11 cellular contexts compared by ENCODE assay signal in the genomic region with DNA sequence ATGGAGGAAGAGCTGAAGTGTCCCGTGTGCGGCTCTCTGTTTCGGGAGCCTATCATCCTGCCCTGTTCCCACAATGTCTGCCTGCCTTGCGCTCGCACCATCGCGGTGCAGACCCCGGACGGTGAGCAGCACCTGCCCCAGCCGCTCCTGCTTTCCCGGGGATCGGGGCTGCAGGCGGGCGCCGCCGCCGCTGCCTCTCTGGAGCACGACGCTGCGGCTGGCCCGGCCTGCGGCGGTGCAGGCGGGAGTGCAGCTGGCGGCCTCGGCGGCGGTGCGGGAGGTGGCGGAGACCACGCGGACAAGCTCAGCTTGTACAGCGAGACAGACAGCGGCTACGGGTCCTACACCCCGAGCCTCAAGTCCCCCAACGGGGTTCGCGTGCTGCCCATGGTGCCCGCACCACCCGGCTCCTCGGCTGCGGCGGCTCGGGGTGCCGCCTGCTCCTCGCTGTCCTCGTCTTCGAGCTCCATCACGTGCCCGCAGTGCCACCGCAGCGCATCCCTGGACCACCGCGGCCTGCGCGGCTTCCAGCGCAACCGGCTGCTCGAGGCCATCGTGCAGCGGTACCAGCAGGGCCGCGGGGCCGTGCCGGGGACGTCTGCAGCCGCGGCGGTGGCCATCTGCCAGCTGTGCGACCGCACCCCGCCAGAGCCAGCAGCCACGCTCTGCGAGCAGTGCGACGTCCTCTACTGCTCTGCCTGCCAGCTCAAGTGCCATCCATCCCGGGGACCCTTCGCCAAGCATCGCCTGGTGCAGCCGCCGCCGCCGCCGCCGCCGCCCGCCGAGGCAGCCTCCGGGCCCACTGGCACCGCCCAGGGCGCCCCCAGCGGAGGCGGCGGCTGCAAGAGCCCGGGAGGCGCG. TPM values are rescaled to one million over a fixed set of nuclear protein-coding genes. Genes with fewer than 3 reads are reported as not detected.
A peak's percentile ranks its signal among the peaks of the same experiment; 100 is the strongest.
DNase-seq lines count a peak whose midpoint lies in the region; ATAC-seq, FAIRE-seq and TF ChIP-seq lines count a peak whose summit lies in the region.
"Had no signal": no experiment of that assay in that cellular context is flagged by ENCODE, and none has a peak within 500 bp of the region (broad histone marks: within the 10 kb centered on the region; RNA-seq: fewer than 3 reads in every experiment).

No MANE protein-coding gene starts in this region.

- no peak for ATAC-seq in A549

- H4K8ac ChIP-seq in mesenchymal stem cell (ENCODE audit: low read length) = no peak overlapping the region

- TF ChIP-seq CTCF in A549 (IDR thresholded peaks at IDR 0.05) = no peak
- no peak for TF ChIP-seq CTCF in astrocyte of the cerebellum (IDR thresholded peaks at IDR 0.05; ENCODE audit: low read depth, low read length, missing control alignments)
- no peak for TF ChIP-seq CTCF in ovary (IDR thresholded peaks at IDR 0.05)

- H3K4me3 ChIP-seq in A549 (peak overlapping the region; percentile 54), astrocyte of the cerebellum (ENCODE audit: low read depth, low read length) (peak overlapping the region; percentile 42), mesenchymal stem cell (ENCODE audit: insufficient read depth in 1 of 2, low read depth in 1 of 2, low read length in 2 of 2) (peak overlapping the region; percentile 56 to 63), ovary (no peak overlapping the region)

- no peak overlapping the region for H3K9ac ChIP-seq in mesenchymal stem cell (ENCODE audit: low read length)

- H3K18ac ChIP-seq in mesenchymal stem cell (ENCODE audit: low read depth in 1 of 2, low read length in 2 of 2) = no peak overlapping the region

- H3K9me3 ChIP-seq in A549 (no peaks in the 10 kb centered on the region), mesenchymal stem cell (ENCODE audit: control insufficient read depth, low read length) (no peaks in the 10 kb centered on the region), ovary (peaks cover 0 to 5% of the 10 kb centered on the region in 2 donors)
- H3K9me3 ChIP-seq: adrenal gland, gastroesophageal sphincter had no signal

- no peak overlapping the region for H3K14ac ChIP-seq in mesenchymal stem cell (ENCODE audit: low read length in 2 of 2)

- H2BK12ac ChIP-seq in mesenchymal stem cell (ENCODE audit: low read length in 2 of 2) = no peak overlapping the region

- H3K4ac ChIP-seq in mesenchymal stem cell (ENCODE audit: low read depth in 1 of 2, low read length in 2 of 2) = no peak overlapping the region

- in situ Hi-C loops in astrocyte of the cerebellum (cut with HindIII; ENCODE audit: low sequenced_read_pairs) = no loop called here

- H2AFZ ChIP-seq in mesenchymal stem cell (ENCODE audit: low read depth, low read length) = no peak overlapping the region

- WGBS in A549 (ENCODE audit: missing lambda C conversion rate) = 60% methylated on average over 56 of the region's 98 CpGs
- WGBS in mesenchymal stem cell = 61% methylated on average over 94 of the region's 98 CpGs
- 3 to 16% (median 5%) methylated on average over 22 to 98 of the region's 98 CpGs for WGBS in ovary, 3 donors

- no peak for FAIRE-seq in A549 (lab: Jason Lieb, UNC)

- H3K27ac ChIP-seq in A549 (peak overlapping the region in 1 of 2 experiments; percentile 69; a peak in 2 of 6 replicates), mesenchymal stem cell (ENCODE audit: low read length, poor library complexity, severe bottlenecking) (no peak overlapping the region), ovary (no peak overlapping the region)
- H3K27ac ChIP-seq: gastroesophageal sphincter had no signal

- H3K79me1 ChIP-seq in mesenchymal stem cell (replicated peaks; ENCODE audit: low read length, poor library complexity, severe bottlenecking) = no peaks in the 10 kb centered on the region

- CTCF ChIA-PET in A549 (lab: Yijun Ruan, JAX) = interaction anchor here (1.0 to 1.8 kb wide), 4 partner anchors 11 to 126 kb away, joined by 4 to 8 read pairs (median 7); no protein-coding TSS in a partner anchor

- no peak for TF ChIP-seq POLR2A in A549 (IDR thresholded peaks at IDR 0.05; ENCODE audit: low read length)
- no peak for TF ChIP-seq POLR2A in ovary (IDR thresholded peaks at IDR 0.05)

- no peak for DNase-seq in A549 (ENCODE audit: low read depth in 1 of 2, low spot score in 1 of 2)
- DNase-seq in GM03348 (ENCODE audit: low spot score) = peak; percentile 22
- no peak for DNase-seq in astrocyte of the cerebellum (ENCODE audit: low read depth)
- DNase-seq in mesenchymal stem cell = no peak
- DNase-seq in Kasumi-1 (lab: John Stamatoyannopoulos, UW) = no peak
- no peak for DNase-seq in superior temporal gyrus (ENCODE audit: extremely low spot score)
- DNase-seq in ovary = no peak
- no peak for DNase-seq in NCI-H1048 (lab: John Stamatoyannopoulos, UW)
- DNase-seq: DND-41 had no signal

- TF ChIP-seq EP300 in A549 (IDR thresholded peaks at IDR 0.05) (no peak), ovary (IDR thresholded peaks at IDR 0.05) (no peak)

- H2BK5ac ChIP-seq in mesenchymal stem cell (ENCODE audit: low read depth, low read length, poor library complexity, severe bottlenecking) = no peak overlapping the region

- H3K4me2 ChIP-seq in A549 (peak overlapping the region; percentile 100), mesenchymal stem cell (ENCODE audit: low read length, poor library complexity, severe bottlenecking) (peak overlapping the region; percentile 98)

- H3K36me3 ChIP-seq in mesenchymal stem cell (ENCODE audit: control insufficient read depth in 1 of 2, insufficient read depth in 2 of 2, low read depth in 1 of 2, low read length in 2 of 2) (peaks cover 0 to 10% of the 10 kb centered on the region in 2 experiments), ovary (no peaks in the 10 kb centered on the region)
- H3K36me3 ChIP-seq: adrenal gland, gastroesophageal sphincter had no signal

- H3K4me1 ChIP-seq in A549 (peaks cover 24% of the 10 kb centered on the region), mesenchymal stem cell (ENCODE audit: control insufficient read depth, insufficient read depth, low read depth, low read length) (peaks cover 23% of the 10 kb centered on the region), ovary (ENCODE audit: insufficient read depth) (peaks cover 19% of the 10 kb centered on the region)

- H3K23ac ChIP-seq in mesenchymal stem cell (ENCODE audit: low read length in 2 of 2) = peak overlapping the region in 1 of 2 experiments; percentile 32

- no peak for TF ChIP-seq RAD21 in A549 (conservative IDR thresholded peaks at IDR 0.05 in 1 of 2, IDR thresholded peaks at IDR 0.05 in 1 of 2)

- no peak overlapping the region for H4K91ac ChIP-seq in mesenchymal stem cell (ENCODE audit: low read length)

- no peak overlapping the region for H2AK5ac ChIP-seq in mesenchymal stem cell (ENCODE audit: low read length, severe bottlenecking)

- POLR2A ChIA-PET in A549 (lab: Yijun Ruan, JAX) = no interaction called here

- H2BK120ac ChIP-seq in mesenchymal stem cell (ENCODE audit: low read depth, low read length) = no peak overlapping the region

- H3K27me3 ChIP-seq in mesenchymal stem cell (ENCODE audit: control insufficient read depth in 1 of 2, insufficient read depth in 1 of 2, low read length in 2 of 2) (peaks cover 14 to 54% of the 10 kb centered on the region in 2 experiments), ovary (no peaks in the 10 kb centered on the region)

- no peak overlapping the region for H2BK15ac ChIP-seq in mesenchymal stem cell (ENCODE audit: low read depth, poor library complexity, severe bottlenecking)

- intact Hi-C loops in ovary (cut with DNase I) = no loop called here

TF ChIP-seq in A549, 52 proteins besides CTCF, POLR2A, EP300 and RAD21 (continues in another document):
- no peak for TF ChIP-seq NFE2L2 (conservative IDR thresholded peaks at IDR 0.05; ENCODE audit: low read length)
- no peak for TF ChIP-seq ZNF302 (CRISPR knock-in tag; IDR thresholded peaks at IDR 0.05)
- no peak for TF ChIP-seq POLR2AphosphoS2 (conservative IDR thresholded peaks at IDR 0.05; ENCODE audit: low read length)
- TF ChIP-seq RFX5 (IDR thresholded peaks at IDR 0.05) = no peak
- TF ChIP-seq CBX8 (IDR thresholded peaks at IDR 0.05) = no peak
- TF ChIP-seq FOXS1 (CRISPR knock-in tag; IDR thresholded peaks at IDR 0.05) = no peak
- TF ChIP-seq, protein P1, sequence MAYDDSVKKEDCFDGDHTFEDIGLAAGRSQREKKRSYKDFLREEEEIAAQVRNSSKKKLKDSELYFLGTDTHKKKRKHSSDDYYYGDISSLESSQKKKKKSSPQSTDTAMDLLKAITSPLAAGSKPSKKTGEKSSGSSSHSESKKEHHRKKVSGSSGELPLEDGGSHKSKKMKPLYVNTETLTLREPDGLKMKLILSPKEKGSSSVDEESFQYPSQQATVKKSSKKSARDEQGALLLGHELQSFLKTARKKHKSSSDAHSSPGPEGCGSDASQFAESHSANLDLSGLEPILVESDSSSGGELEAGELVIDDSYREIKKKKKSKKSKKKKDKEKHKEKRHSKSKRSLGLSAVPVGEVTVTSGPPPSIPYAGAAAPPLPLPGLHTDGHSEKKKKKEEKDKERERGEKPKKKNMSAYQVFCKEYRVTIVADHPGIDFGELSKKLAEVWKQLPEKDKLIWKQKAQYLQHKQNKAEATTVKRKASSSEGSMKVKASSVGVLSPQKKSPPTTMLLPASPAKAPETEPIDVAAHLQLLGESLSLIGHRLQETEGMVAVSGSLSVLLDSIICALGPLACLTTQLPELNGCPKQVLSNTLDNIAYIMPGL (CRISPR knock-in tag; IDR thresholded peaks at IDR 0.05; ENCODE audit: borderline replicate concordance) = no peak

RNA-seq across cellular contexts. Expression of gene TRIM67, which starts 1.3 kb away (rescaled TPM):
- polyA plus RNA-seq in A549 (2011; rRNA removed) (0.25 and 0.35 TPM in 2 replicates), A549 (2017; fragmentation: RNase III; extraction: RNeasy Plus Mini Kit Qiagen cat#74134 plus additional on column Dnase treatment) (0.23 to 0.50 TPM (median 0.26 TPM) in 3 replicates), ovary (under 1 TPM in 1 of 2 donors, not detected in 1; 0.02 TPM)
- polyA plus RNA-seq in A549 (2012; cell fraction: cytosol; rRNA removed) = 0.29 and 0.47 TPM in 2 replicates
- 1.0 and 1.3 TPM in 2 replicates for polyA plus RNA-seq in A549 (2012; cell fraction: nucleus; rRNA removed)
- 0.37 and 0.83 TPM in 2 replicates for polyA minus RNA-seq in A549 (2011; rRNA and poly(A)+ RNA removed)
- 0.01 TPM for polyA plus RNA-seq in mesenchymal stem cell (2013, experiment 1 of 2)
- 0.03 TPM for polyA plus RNA-seq in mesenchymal stem cell (2013, experiment 2 of 2)
- total RNA-seq in ovary = under 1 TPM in 2 of 7 donors, not detected in 5; 0.05 to 0.92 TPM
